In the genomic region with DNA sequence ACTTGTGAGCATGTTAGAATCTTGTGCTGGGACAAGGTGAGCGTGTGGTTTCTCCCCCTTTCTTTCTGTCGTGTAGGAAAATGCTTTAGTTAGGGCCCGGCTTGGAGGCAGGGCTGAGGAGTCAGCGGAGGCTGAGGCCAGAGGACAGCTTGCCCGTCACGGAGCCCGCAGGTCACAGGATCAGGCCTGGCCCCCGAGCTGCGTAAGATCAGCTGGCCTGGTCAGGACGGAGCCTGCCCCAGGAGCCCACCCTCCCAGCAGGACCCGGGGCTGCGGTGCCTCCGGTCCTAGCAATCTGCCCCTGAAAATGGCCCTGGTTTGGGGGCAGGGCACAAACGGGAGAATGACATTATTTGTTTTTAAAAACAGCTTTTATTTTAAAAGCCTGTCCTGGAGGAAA, we compare ENCODE assay signal across 22 cellular contexts. TPM values are rescaled to one million over a fixed set of nuclear protein-coding genes. Genes with fewer than 3 reads are reported as not detected.
"Had no signal": no experiment of that assay in that cellular context is flagged by ENCODE, and none has a peak within 500 bp of the region (broad histone marks: within the 10 kb centered on the region; RNA-seq: fewer than 3 reads in every experiment).

No MANE protein-coding gene starts in this region.

- DNase-seq: activated CD4-positive, alpha-beta memory T cell treated with anti-CD3 and anti-CD28 coated beads, Interleukin-2, amount 10 ng/mL, durations not matched to agents 7 days and 5 days; activated CD4-positive, alpha-beta T cell treated with anti-CD3 and anti-CD28 coated beads, Interleukin-2, amount 10 ng/mL, durations not matched to agents 24 days and 14 days; activated gamma-delta T cell treated with Interleukin-2 at 50 U/mL for 16 hours; activated T-cell treated with anti-CD3 and anti-CD28 coated beads for 4 hours; dermis blood vessel endothelial cell; effector memory CD4-positive, alpha-beta T cell; foreskin keratinocyte; posterior cingulate gyrus; stimulated activated CD4-positive, alpha-beta T cell treated with anti-CD3 and anti-CD28 coated beads, Interleukin-4, amount 100 ng/mL, for 1 hour; stimulated activated naive CD4-positive, alpha-beta T cell; SW 1271; T-helper 2 cell had no signal

- H3K4me1 ChIP-seq: foreskin keratinocyte had no signal

- H3K27ac Mint-ChIP-seq: activated CD4-positive, alpha-beta memory T cell treated with anti-CD3 and anti-CD28 coated beads, Interleukin-2, amount 10 ng/mL, durations not matched to agents 7 days and 5 days; activated CD4-positive, alpha-beta T cell treated with anti-CD3 and anti-CD28 coated beads, Interleukin-2, amount 10 ng/mL, durations not matched to agents 24 days and 14 days; activated naive CD4-positive, alpha-beta T cell treated with anti-CD3 and anti-CD28 coated beads, Interleukin-2, amount 50 U/mL, for 24 hours; activated T-helper 1 cell treated with anti-CD3 and anti-CD28 coated beads, Interleukin-12 subunit alpha, Interleukin-12 subunit beta, Interleukin-2, Interleukin-4 antibody, amounts not matched to agents 30 ng/mL and 10 ng/mL and 1 ng/mL, durations not matched to agents 14 hours and 24 hours and 36 hours; mesothelial cell of epicardium; natural killer cell treated with Interleukin-12 subunit alpha and Interleukin-12 subunit beta and Interleukin-15 and Interleukin-18, amount 100 ng/mL, for 72 hours had no signal

- H3K4me3 ChIP-seq: SK-N-MC had no signal

- H3K27me3 Mint-ChIP-seq: activated CD4-positive, alpha-beta memory T cell treated with anti-CD3 and anti-CD28 coated beads, Interleukin-2, amount 10 ng/mL, durations not matched to agents 7 days and 5 days; activated CD4-positive, alpha-beta T cell treated with anti-CD3 and anti-CD28 coated beads, Interleukin-2, amount 10 ng/mL, durations not matched to agents 24 days and 14 days; activated naive CD4-positive, alpha-beta T cell treated with anti-CD3 and anti-CD28 coated beads, Interleukin-2, amount 50 U/mL, for 24 hours; natural killer cell treated with Interleukin-12 subunit alpha and Interleukin-12 subunit beta and Interleukin-15 and Interleukin-18, amount 100 ng/mL, for 72 hours had no signal

- H3K36me3 Mint-ChIP-seq: activated naive CD4-positive, alpha-beta T cell treated with anti-CD3 and anti-CD28 coated beads, Interleukin-2, amount 50 U/mL, for 24 hours; mesothelial cell of epicardium; natural killer cell treated with Interleukin-12 subunit alpha and Interleukin-12 subunit beta and Interleukin-15 and Interleukin-18, amount 100 ng/mL, for 72 hours had no signal

- H3K4me3 Mint-ChIP-seq: activated CD4-positive, alpha-beta memory T cell treated with anti-CD3 and anti-CD28 coated beads, Interleukin-2, amount 10 ng/mL, durations not matched to agents 7 days and 5 days; activated CD4-positive, alpha-beta T cell treated with anti-CD3 and anti-CD28 coated beads, Interleukin-2, amount 10 ng/mL, durations not matched to agents 24 days and 14 days; activated naive CD4-positive, alpha-beta T cell treated with anti-CD3 and anti-CD28 coated beads, Interleukin-2, amount 50 U/mL, for 24 hours; activated T-helper 1 cell treated with anti-CD3 and anti-CD28 coated beads, Interleukin-12 subunit alpha, Interleukin-12 subunit beta, Interleukin-2, Interleukin-4 antibody, amounts not matched to agents 30 ng/mL and 10 ng/mL and 1 ng/mL, durations not matched to agents 14 hours and 24 hours and 36 hours; mesothelial cell of epicardium; natural killer cell treated with Interleukin-12 subunit alpha and Interleukin-12 subunit beta and Interleukin-15 and Interleukin-18, amount 100 ng/mL, for 72 hours had no signal

- FAIRE-seq: astrocyte, keratinocyte had no signal

- ATAC-seq: activated CD4-positive, CD25-positive, alpha-beta regulatory T cell treated with anti-CD3 and anti-CD28 coated beads, Interleukin-2, amount 50 U/mL, for 24 hours; foreskin keratinocyte; left lobe of liver; natural killer cell treated with Interleukin-12 subunit alpha and Interleukin-12 subunit beta and Interleukin-15 and Interleukin-18, amount 100 ng/mL, for 72 hours had no signal

- H3K27me3 ChIP-seq: foreskin keratinocyte had no signal

- H3K4me1 Mint-ChIP-seq: activated CD4-positive, alpha-beta memory T cell treated with anti-CD3 and anti-CD28 coated beads, Interleukin-2, amount 10 ng/mL, durations not matched to agents 7 days and 5 days; activated CD4-positive, alpha-beta T cell treated with anti-CD3 and anti-CD28 coated beads, Interleukin-2, amount 10 ng/mL, durations not matched to agents 24 days and 14 days; activated naive CD4-positive, alpha-beta T cell treated with anti-CD3 and anti-CD28 coated beads, Interleukin-2, amount 50 U/mL, for 24 hours had no signal

- H3K9me3 Mint-ChIP-seq: activated CD4-positive, alpha-beta memory T cell treated with anti-CD3 and anti-CD28 coated beads, Interleukin-2, amount 10 ng/mL, durations not matched to agents 7 days and 5 days; activated CD4-positive, alpha-beta T cell treated with anti-CD3 and anti-CD28 coated beads, Interleukin-2, amount 10 ng/mL, durations not matched to agents 24 days and 14 days; activated naive CD4-positive, alpha-beta T cell treated with anti-CD3 and anti-CD28 coated beads, Interleukin-2, amount 50 U/mL, for 24 hours; activated T-helper 1 cell treated with anti-CD3 and anti-CD28 coated beads, Interleukin-12 subunit alpha, Interleukin-12 subunit beta, Interleukin-2, Interleukin-4 antibody, amounts not matched to agents 30 ng/mL and 10 ng/mL and 1 ng/mL, durations not matched to agents 14 hours and 24 hours and 36 hours; mesothelial cell of epicardium; natural killer cell treated with Interleukin-12 subunit alpha and Interleukin-12 subunit beta and Interleukin-15 and Interleukin-18, amount 100 ng/mL, for 72 hours had no signal

- H3K27ac ChIP-seq: foreskin keratinocyte, SK-N-MC had no signal

RNA-seq across cellular contexts. Expression of a gene that starts 52.0 kb away (rescaled TPM):
- total RNA-seq: activated CD4-positive, alpha-beta T cell treated with anti-CD3 and anti-CD28 coated beads, Interleukin-2, amount 10 ng/mL, durations not matched to agents 24 days and 14 days; activated T-helper 1 cell treated with anti-CD3 and anti-CD28 coated beads, Interleukin-12 subunit alpha, Interleukin-12 subunit beta, Interleukin-2, Interleukin-4 antibody, amounts not matched to agents 30 ng/mL and 10 ng/mL and 1 ng/mL, durations not matched to agents 14 hours and 24 hours and 36 hours; dermis blood vessel endothelial cell; lung microvascular endothelial cell; natural killer cell treated with Interleukin-12 subunit alpha and Interleukin-12 subunit beta and Interleukin-15 and Interleukin-18, amount 100 ng/mL, for 72 hours had no signal
